ENCODE assay signal across 8 cellular contexts in genomic region chr15:72229947-72230196, GRCh38. TPM values are rescaled to one million over a fixed set of nuclear protein-coding genes. Genes with fewer than 3 reads are reported as not detected.
DNase-seq lines count a peak whose midpoint lies in the region; ATAC-seq and TF ChIP-seq lines count a peak whose summit lies in the region.

No MANE protein-coding gene starts in this region.

- H3K27me3 ChIP-seq in heart right ventricle: no peaks in the 10 kb centered on the region
- no peaks in the 10 kb centered on the region for H3K27me3 ChIP-seq in breast epithelium
- H3K27me3 ChIP-seq in uterus: no peaks in the 10 kb centered on the region

- H3K4me1 ChIP-seq in heart right ventricle (peaks cover 20 to 66% (median 55%) of the 10 kb centered on the region in 9 donors), breast epithelium (peaks cover 0 to 29% of the 10 kb centered on the region in 2 donors), uterus (peaks cover 6 to 10% of the 10 kb centered on the region in 2 donors)

- H3K36me3 Mint-ChIP-seq in mesothelial cell of epicardium: no peaks in the 10 kb centered on the region

- peak overlapping the region; percentile 92 to 100 (median 98) for H3K27ac ChIP-seq in heart right ventricle
- H3K27ac ChIP-seq in breast epithelium: peak overlapping the region; percentile 94 to 98
- H3K27ac ChIP-seq in uterus: peak overlapping the region; percentile 93 to 98

- peak in 2 of 8 donors; percentile 0 for ATAC-seq in heart right ventricle
- ATAC-seq in left cardiac atrium: no peak

- no peaks in the 10 kb centered on the region for H3K9me3 Mint-ChIP-seq in mesothelial cell of epicardium

- peak overlapping the region; percentile 48 to 99 (median 86) for H3K4me3 ChIP-seq in heart right ventricle
- peak overlapping the region; percentile 80 to 92 (median 88) for H3K4me3 ChIP-seq in breast epithelium
- peak overlapping the region; percentile 73 to 85 for H3K4me3 ChIP-seq in uterus

- H3K36me3 ChIP-seq in heart right ventricle: peaks cover 0 to 13% (median 0%) of the 10 kb centered on the region in 9 donors
- H3K36me3 ChIP-seq in breast epithelium: no peaks in the 10 kb centered on the region
- no peaks in the 10 kb centered on the region for H3K36me3 ChIP-seq in uterus

- H3K9me3 ChIP-seq in heart right ventricle (no peaks in the 10 kb centered on the region), breast epithelium (no peaks in the 10 kb centered on the region), uterus (no peaks in the 10 kb centered on the region)

- 0% methylated on average over 29 of the region's 29 CpGs for WGBS in heart right ventricle, 2 donors

- no peak for DNase-seq in heart right ventricle
- no peak for DNase-seq in left cardiac atrium
- DNase-seq in breast epithelium (ENCODE audit: low spot score in 2 of 2): no peak
- DNase-seq in mesothelial cell of epicardium (ENCODE audit: low spot score in 2 of 2, unreplicated experiment in 2 of 2): peak in 1 of 2 experiments; percentile 22
- no peak for DNase-seq in uterus
- no peak for DNase-seq in GDM1 (lab: John Stamatoyannopoulos, UW)
- DNase-seq in NOMO-1 (lab: John Stamatoyannopoulos, UW; ENCODE audit: unreplicated experiment in 2 of 2): no peak
- DNase-seq in amniotic stem cell (lab: John Stamatoyannopoulos, UW): no peak

- TF ChIP-seq POLR2A in breast epithelium (IDR thresholded peaks at IDR 0.05) (no peak), uterus (IDR thresholded peaks at IDR 0.05) (no peak)

- TF ChIP-seq CTCF in heart right ventricle (IDR thresholded peaks at IDR 0.05) (no peak), breast epithelium (IDR thresholded peaks at IDR 0.05) (no peak), mesothelial cell of epicardium (IDR thresholded peaks at IDR 0.05; ENCODE audit: unreplicated experiment) (no peak), uterus (IDR thresholded peaks at IDR 0.05) (peak in 1 of 4 experiments; percentile 11)

- peak overlapping the region; percentile 96 for H3K27ac Mint-ChIP-seq in mesothelial cell of epicardium

- peaks cover 52% of the 10 kb centered on the region for H3K4me1 Mint-ChIP-seq in mesothelial cell of epicardium

- no peaks in the 10 kb centered on the region for H3K27me3 Mint-ChIP-seq in mesothelial cell of epicardium (ENCODE audit: low read depth)

- H3K4me3 Mint-ChIP-seq in mesothelial cell of epicardium: peak overlapping the region; percentile 88

- intact Hi-C loops in heart right ventricle (cut with DNase I) (loop anchor here in 5 of 10 donors (1.0 to 5.0 kb wide), 5 partner anchors 27 to 43 kb away; partner anchors contain the start of genes PARP6 (in 3 of the 5) and GRAMD2A (in 2 of the 5)), left cardiac atrium (cut with DNase I) (loop anchor here in 1 of 2 donors (5.0 kb wide), 1 partner anchor 42 kb away; the partner anchor contains the start of gene PARP6), breast epithelium (cut with DNase I; ENCODE audit: low total_unique reads) (no loop called here), uterus (cut with DNase I; ENCODE audit: low total_unique reads) (no loop called here)

RNA-seq across cellular contexts. Expression of gene PKM, which starts 1.1 kb away (rescaled TPM):
- total RNA-seq in heart right ventricle: 1,000 to 10,000 TPM in 6 of 10 donors, 100 to 1,000 TPM in 4; 851 to 1,508 (median 1,153) TPM
- polyA plus RNA-seq in heart right ventricle: 100 to 1,000 TPM; 549 to 755 TPM
- 1,000 to 10,000 TPM in 1 of 2 donors, 100 to 1,000 TPM in 1; 881 to 1,100 TPM for total RNA-seq in left cardiac atrium
- 100 to 1,000 TPM; 212 to 476 (median 367) TPM for total RNA-seq in breast epithelium
- 424 to 453 TPM (median 452 TPM) in 3 replicates for total RNA-seq in mesothelial cell of epicardium
- 100 to 1,000 TPM; 101 to 443 (median 191) TPM for total RNA-seq in uterus

RNA-seq across cellular contexts. Expression of gene GRAMD2A, which starts 32.3 kb away (rescaled TPM):
- under 1 TPM in 1 of 10 donors, not detected in 9; 0.20 TPM for total RNA-seq in heart right ventricle
- under 1 TPM in 1 of 2 donors, not detected in 1; 0.06 TPM for polyA plus RNA-seq in heart right ventricle
- not detected for total RNA-seq in left cardiac atrium
- total RNA-seq in breast epithelium: 10 to 100 TPM in 2 of 3 donors, under 1 TPM in 1; 0.16 to 52.5 (median 18.7) TPM
- total RNA-seq in mesothelial cell of epicardium: 2.0 to 3.5 TPM (median 2.6 TPM) in 3 replicates
- total RNA-seq in uterus: 1 to 10 TPM in 1 of 4 donors, under 1 TPM in 1, not detected in 2; 0.67 to 4.1 TPM

RNA-seq across cellular contexts. Expression of gene PARP6, which starts 42.5 kb away (rescaled TPM):
- total RNA-seq in heart right ventricle: 10 to 100 TPM; 28.2 to 53.5 (median 37.6) TPM
- 100 to 1,000 TPM in 1 of 2 donors, 10 to 100 TPM in 1; 28.5 to 113 TPM for polyA plus RNA-seq in heart right ventricle
- 10 to 100 TPM; 30.4 to 36.0 TPM for total RNA-seq in left cardiac atrium
- total RNA-seq in breast epithelium: 10 to 100 TPM; 63.9 to 90.4 (median 65.8) TPM
- 127 to 138 TPM (median 134 TPM) in 3 replicates for total RNA-seq in mesothelial cell of epicardium
- 100 to 1,000 TPM in 1 of 4 donors, 10 to 100 TPM in 3; 32.1 to 111 (median 55.6) TPM for total RNA-seq in uterus
